ENCODE assay signal across 26 cellular contexts in genomic region chr2:181356526-181356925, GRCh38.
"Had no signal": no experiment of that assay in that cellular context is flagged by ENCODE, and none has a peak within 500 bp of the region (broad histone marks: within the 10 kb centered on the region; RNA-seq: fewer than 3 reads in every experiment).

No MANE protein-coding gene starts in this region.

- H3K36me3 Mint-ChIP-seq: activated CD4-positive, alpha-beta memory T cell treated with anti-CD3 and anti-CD28 coated beads for 36 hours; brain had no signal

- H3K4me3 Mint-ChIP-seq: activated CD4-positive, alpha-beta memory T cell treated with anti-CD3 and anti-CD28 coated beads for 36 hours; activated CD4-positive, alpha-beta T cell treated with anti-CD3 and anti-CD28 coated beads, Interleukin-2, amount 10 ng/mL, durations not matched to agents 7 days and 5 days; activated naive CD8-positive, alpha-beta T cell treated with anti-CD3 and anti-CD28 coated beads, Interleukin-2, amount 50 U/mL, for 24 hours; activated T-cell treated with anti-CD3 and anti-CD28 coated beads, Interleukin-2, amount 50 U/mL, for 4 hours; brain had no signal

- H3K27ac Mint-ChIP-seq: activated CD4-positive, alpha-beta memory T cell treated with anti-CD3 and anti-CD28 coated beads for 36 hours; activated CD4-positive, alpha-beta T cell treated with anti-CD3 and anti-CD28 coated beads, Interleukin-2, amount 10 ng/mL, durations not matched to agents 7 days and 5 days; activated naive CD4-positive, alpha-beta T cell treated with anti-CD3 and anti-CD28 coated beads, Interleukin-2, amount 50 U/mL, for 72 hours; activated naive CD8-positive, alpha-beta T cell treated with anti-CD3 and anti-CD28 coated beads, Interleukin-2, amount 50 U/mL, for 24 hours; brain had no signal

- H3K4me1 ChIP-seq: ascending aorta, SJCRH30 had no signal

- H3K9me3 ChIP-seq: ascending aorta, SJCRH30, SK-N-SH had no signal

- H3K27me3 ChIP-seq: ascending aorta, cardiac muscle cell, SJCRH30 had no signal

- H3K9me3 Mint-ChIP-seq: activated CD4-positive, alpha-beta memory T cell treated with anti-CD3 and anti-CD28 coated beads for 36 hours; activated CD4-positive, alpha-beta T cell treated with anti-CD3 and anti-CD28 coated beads, Interleukin-2, amount 10 ng/mL, durations not matched to agents 7 days and 5 days; activated naive CD4-positive, alpha-beta T cell treated with anti-CD3 and anti-CD28 coated beads, Interleukin-2, amount 50 U/mL, for 72 hours; activated T-cell treated with anti-CD3 and anti-CD28 coated beads, Interleukin-2, amount 50 U/mL, for 4 hours; brain had no signal

- H3K4me2 ChIP-seq: SK-N-SH had no signal

- DNase-seq: activated CD4-positive, alpha-beta memory T cell treated with anti-CD3 and anti-CD28 coated beads for 36 hours; activated CD4-positive, alpha-beta T cell treated with anti-CD3 and anti-CD28 coated beads, Interleukin-2, amount 10 ng/mL, durations not matched to agents 7 days and 5 days; activated CD4-positive, CD25-positive, alpha-beta regulatory T cell; activated CD8-positive, alpha-beta memory T cell treated with anti-CD3 and anti-CD28 coated beads for 24 hours; activated effector memory CD4-positive, alpha-beta T cell treated with anti-CD3 and anti-CD28 coated beads, Interleukin-2, amount 50 U/mL, for 16 hours; activated naive CD4-positive, alpha-beta T cell treated with Interleukin-2 at 50 U/mL for 16 hours; activated naive CD8-positive, alpha-beta T cell treated with anti-CD3 and anti-CD28 coated beads, Interleukin-2, amount 50 U/mL, for 24 hours; activated T-cell treated with anti-CD3 and anti-CD28 coated beads, Interleukin-2, amount 50 U/mL, for 4 hours; amniotic stem cell; KG1; NCI-H1092; NCI-H1417 treated with DMSO at 0.1 percent for 48 hours; NCI-H1694; NCI-H2029; NCI-H345; NCI-H510A; NCI-H526 treated with DMSO at 0.1 percent for 48 hours; NCI-H82; SJCRH30; SK-N-SH; T-helper 1 cell had no signal

- H3K9ac ChIP-seq: SK-N-SH had no signal

- H3K27me3 Mint-ChIP-seq: activated CD4-positive, alpha-beta memory T cell treated with anti-CD3 and anti-CD28 coated beads for 36 hours; activated naive CD8-positive, alpha-beta T cell treated with anti-CD3 and anti-CD28 coated beads, Interleukin-2, amount 50 U/mL, for 24 hours had no signal

- H3K27ac ChIP-seq: ascending aorta, cardiac muscle cell, SJCRH30, VCaP had no signal

- H3K4me3 ChIP-seq: ascending aorta, cardiac muscle cell, SJCRH30 had no signal

- H3K36me3 ChIP-seq: ascending aorta, cardiac muscle cell, SJCRH30 had no signal

- H3K4me1 Mint-ChIP-seq: brain had no signal

- ATAC-seq: activated naive CD4-positive, alpha-beta T cell treated with anti-CD3 and anti-CD28 coated beads, Interleukin-2, amount 50 U/mL, for 72 hours; activated naive CD8-positive, alpha-beta T cell treated with anti-CD3 and anti-CD28 coated beads, Interleukin-2, amount 50 U/mL, for 24 hours; activated T-cell treated with anti-CD3 and anti-CD28 coated beads, Interleukin-2, amount 50 U/mL, for 4 hours had no signal
